Comparison of ENCODE assay signal across 9 cellular contexts in genomic region chr10:52965938-52966401, GRCh38.
DNase-seq lines count a peak whose midpoint lies in the region; ATAC-seq and TF ChIP-seq lines count a peak whose summit lies in the region.
"Had no signal": no experiment of that assay in that cellular context is flagged by ENCODE, and none has a peak within 500 bp of the region (broad histone marks: within the 10 kb centered on the region; RNA-seq: fewer than 3 reads in every experiment).

No MANE protein-coding gene starts in this region.

- H3K9me3 ChIP-seq in HUES6 (ENCODE audit: control insufficient read depth, insufficient read depth, low read depth, low read length), result peaks cover 10% of the 10 kb centered on the region
- no peaks in the 10 kb centered on the region for H3K9me3 ChIP-seq in adrenal gland (replicated peaks in 1 of 3)

- no peaks in the 10 kb centered on the region for H3K27me3 Mint-ChIP-seq in activated CD4-positive, alpha-beta T cell treated with anti-CD3 and anti-CD28 coated beads, Interleukin-2, amount 10 ng/mL, durations not matched to agents 24 days and 14 days

- peak overlapping the region; percentile 54 for H3K56ac ChIP-seq in mesendoderm (ENCODE audit: low read length)

- H3K79me2 ChIP-seq in mesendoderm (ENCODE audit: control insufficient read depth, insufficient read depth, low read length), result no peaks in the 10 kb centered on the region

- no peak for TF ChIP-seq POLR2A in adrenal gland (IDR thresholded peaks at IDR 0.05)

- TF ChIP-seq CTCF in adrenal gland (IDR thresholded peaks at IDR 0.05), result no peak

- no peaks in the 10 kb centered on the region for H3K36me3 Mint-ChIP-seq in activated CD4-positive, alpha-beta T cell treated with anti-CD3 and anti-CD28 coated beads, Interleukin-2, amount 10 ng/mL, durations not matched to agents 24 days and 14 days (ENCODE audit: low read depth)

- no peak overlapping the region for H3K27ac Mint-ChIP-seq in activated CD4-positive, alpha-beta T cell treated with anti-CD3 and anti-CD28 coated beads, Interleukin-2, amount 10 ng/mL, durations not matched to agents 24 days and 14 days

- no peak overlapping the region for H2AK5ac ChIP-seq in mesendoderm (ENCODE audit: low read length)

- H3K27ac ChIP-seq in HUES6 (ENCODE audit: low read depth, low read length) (peak overlapping the region; percentile 70), mesendoderm (ENCODE audit: low read depth, low read length) (peak overlapping the region; percentile 71), adrenal gland (no peak overlapping the region)

- no peak overlapping the region for H2BK15ac ChIP-seq in mesendoderm (replicated peaks; ENCODE audit: low read depth)

- peak overlapping the region; percentile 71 for H3K9ac ChIP-seq in HUES6 (ENCODE audit: low read length)
- H3K9ac ChIP-seq in mesendoderm (ENCODE audit: low read length), result no peak overlapping the region

- no peaks in the 10 kb centered on the region for H3K79me1 ChIP-seq in mesendoderm (ENCODE audit: low read length)

- no peak overlapping the region for H4K5ac ChIP-seq in mesendoderm (ENCODE audit: low read length)

- peak; percentile 94 for ATAC-seq in GM19023 (IDR thresholded peaks at IDR 0.05; ENCODE audit: unreplicated experiment)
- ATAC-seq in HG02623 (IDR thresholded peaks at IDR 0.05; ENCODE audit: unreplicated experiment), result peak; percentile 99

- H3K4me1 Mint-ChIP-seq in activated CD4-positive, alpha-beta T cell treated with anti-CD3 and anti-CD28 coated beads, Interleukin-2, amount 10 ng/mL, durations not matched to agents 24 days and 14 days, result no peaks in the 10 kb centered on the region

- H4K8ac ChIP-seq in mesendoderm (ENCODE audit: low read depth, low read length), result no peak overlapping the region

- no peaks in the 10 kb centered on the region for H3K9me3 Mint-ChIP-seq in activated CD4-positive, alpha-beta T cell treated with anti-CD3 and anti-CD28 coated beads, Interleukin-2, amount 10 ng/mL, durations not matched to agents 24 days and 14 days

- H3K4ac ChIP-seq in mesendoderm (ENCODE audit: low read depth, low read length), result peak overlapping the region; percentile 20

- H3K18ac ChIP-seq in mesendoderm (ENCODE audit: low read length), result peak overlapping the region; percentile 29

- DNase-seq in mesendoderm, result peak; percentile 76
- DNase-seq in SW480 (ENCODE audit: low spot score), result no peak
- no peak for DNase-seq in activated naive CD4-positive, alpha-beta T cell treated with anti-CD3 and anti-CD28 coated beads, Interleukin-2, amount 50 U/mL, for 16 hours
- DNase-seq in adrenal gland, result no peak
- DNase-seq in activated CD4-positive, alpha-beta T cell treated with anti-CD3 and anti-CD28 coated beads, Interleukin-2, amount 10 ng/mL, durations not matched to agents 24 days and 14 days, result no peak
- DNase-seq: NCI-H2029 had no signal

- H3K36me3 ChIP-seq in HUES6 (ENCODE audit: control insufficient read depth, insufficient read depth, low read length) (no peaks in the 10 kb centered on the region), mesendoderm (ENCODE audit: control insufficient read depth, insufficient read depth, low read length) (no peaks in the 10 kb centered on the region), adrenal gland (replicated peaks in 1 of 2) (no peaks in the 10 kb centered on the region)

- H3K4me1 ChIP-seq in HUES6 (ENCODE audit: control insufficient read depth, insufficient read depth, low read length) (peaks cover 38% of the 10 kb centered on the region), mesendoderm (ENCODE audit: control insufficient read depth, low read depth, low read length) (no peaks in the 10 kb centered on the region), adrenal gland (replicated peaks in 1 of 2) (no peaks in the 10 kb centered on the region)

- H3K23ac ChIP-seq in mesendoderm (ENCODE audit: low read length), result no peak overlapping the region

- H3K27me3 ChIP-seq in HUES6 (ENCODE audit: control insufficient read depth, insufficient read depth, low read length), result no peaks in the 10 kb centered on the region
- H3K27me3 ChIP-seq in mesendoderm (ENCODE audit: insufficient read depth, low read length, poor library complexity), result no peaks in the 10 kb centered on the region
- no peaks in the 10 kb centered on the region for H3K27me3 ChIP-seq in adrenal gland

- WGBS in mesendoderm (ENCODE audit: extremely low coverage, insufficient coverage, low lambda C conversion rate), result no CpG with 5 or more reads among the region's 6 CpGs
- WGBS in adrenal gland, 4 donors, result 42 to 56% (median 51%) methylated on average over 6 of the region's 6 CpGs

- no peak overlapping the region for H3K4me2 ChIP-seq in mesendoderm (ENCODE audit: low read length)

- no peak overlapping the region for H3K4me3 Mint-ChIP-seq in activated CD4-positive, alpha-beta T cell treated with anti-CD3 and anti-CD28 coated beads, Interleukin-2, amount 10 ng/mL, durations not matched to agents 24 days and 14 days

- H2BK120ac ChIP-seq in mesendoderm (ENCODE audit: low read depth, low read length), result peak overlapping the region; percentile 52

- peak overlapping the region; percentile 17 for H2BK5ac ChIP-seq in mesendoderm (ENCODE audit: low read length)

- H3K4me3 ChIP-seq in HUES6 (ENCODE audit: low read depth, low read length) (no peak overlapping the region), mesendoderm (ENCODE audit: low read length) (no peak overlapping the region), adrenal gland (no peak overlapping the region)

- intact Hi-C loops in adrenal gland (cut with DNase I), result no loop called here
- intact Hi-C loops in activated CD4-positive, alpha-beta T cell treated with anti-CD3 and anti-CD28 coated beads, Interleukin-2, amount 10 ng/mL, durations not matched to agents 24 days and 14 days (cut with micrococcal nuclease), result no loop called here

Comparison
In these comparisons a context has a peak if more than half of its experiments do, and no peak if none do; other contexts are left out.
1. H3K27ac ChIP-seq: peak in HUES6 (single experiment) and mesendoderm (single experiment); none in adrenal gland (0 of 5).